16 cellular contexts compared by ENCODE assay signal in the genomic region with DNA sequence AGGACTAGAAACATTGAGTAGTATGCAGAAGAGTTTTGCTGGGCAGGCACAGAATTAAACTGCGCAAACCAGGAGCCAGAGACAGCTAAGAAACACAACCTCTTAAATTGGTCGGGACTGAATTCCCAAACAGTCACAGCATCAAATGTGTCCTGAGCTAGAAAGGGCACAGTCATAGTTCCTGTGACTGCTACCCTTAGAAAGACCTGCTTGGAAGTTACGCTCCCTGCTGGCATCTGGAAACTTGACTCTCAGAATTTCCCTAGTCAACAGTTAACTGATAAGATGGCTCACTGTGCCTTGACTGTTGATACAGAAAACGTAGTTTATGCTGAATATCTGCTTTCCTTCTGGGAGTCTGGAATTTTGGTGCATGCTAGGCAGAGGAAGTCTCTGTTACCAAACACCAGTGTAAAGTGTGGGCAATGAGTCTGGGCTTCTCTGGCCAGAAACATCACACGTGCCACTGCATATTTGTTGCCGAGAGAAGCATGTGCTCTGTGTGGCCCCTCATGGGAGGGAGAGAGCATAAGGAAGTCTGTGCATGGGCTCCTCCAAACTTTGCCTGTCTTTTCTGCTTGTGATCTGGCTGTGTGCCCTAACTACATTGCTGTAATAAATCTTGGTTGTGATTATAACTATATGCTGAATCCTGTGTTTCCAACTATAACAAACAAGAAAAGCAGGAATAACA. TPM values are rescaled to one million over a fixed set of nuclear protein-coding genes. Genes with fewer than 3 reads are reported as not detected.
"Had no signal": no experiment of that assay in that cellular context is flagged by ENCODE, and none has a peak within 500 bp of the region (broad histone marks: within the 10 kb centered on the region; RNA-seq: fewer than 3 reads in every experiment).

No MANE protein-coding gene starts in this region.

- H3K27ac ChIP-seq: breast epithelium, neural progenitor cell had no signal

- H3K4me3 ChIP-seq: breast epithelium, neural progenitor cell, thyroid gland had no signal

- H3K36me3 ChIP-seq: neural progenitor cell, thyroid gland had no signal

- DNase-seq: activated naive CD4-positive, alpha-beta T cell treated with Interleukin-2 at 50 U/mL for 16 hours; activated T-cell treated with anti-CD3 and anti-CD28 coated beads for 4 hours; posterior cingulate gyrus; stimulated activated CD4-positive, alpha-beta T cell treated with anti-CD3 and anti-CD28 coated beads, Interleukin-2, amount 100 ng/mL, for 48 hours had no signal

- ATAC-seq: stimulated activated memory B cell treated with anti-CD40 and anti-IgM and Interleukin-4, amounts not matched to agents 10 μg/mL and 1 μg/mL and 100 μg/mL, for 72 hours had no signal

- H3K4me1 ChIP-seq: breast epithelium, neural progenitor cell had no signal

- H3K27me3 ChIP-seq: neural progenitor cell, thyroid gland had no signal

- H3K9me3 ChIP-seq: breast epithelium, thyroid gland had no signal

RNA-seq across cellular contexts. Expression of a gene that starts 20.5 kb away (rescaled TPM):
- total RNA-seq: activated CD4-positive, alpha-beta T cell treated with anti-CD3 and anti-CD28 coated beads, Interleukin-2, amount 10 ng/mL, durations not matched to agents 7 days and 5 days; breast epithelium; cerebellum; dermis microvascular lymphatic vessel endothelial cell; epithelial cell of proximal tubule; kidney epithelial cell; lower leg skin; mesenteric fat pad; skeletal muscle tissue; thyroid gland had no signal
